ENCODE assay signal across 26 cellular contexts in genomic region chr5:78364005-78364404, GRCh38. TPM values are rescaled to one million over a fixed set of nuclear protein-coding genes. Genes with fewer than 3 reads are reported as not detected.
A peak's percentile ranks its signal among the peaks of the same experiment; 100 is the strongest.
DNase-seq lines count a peak whose midpoint lies in the region; ATAC-seq and TF ChIP-seq lines count a peak whose summit lies in the region.
"Had no signal": no experiment of that assay in that cellular context is flagged by ENCODE, and none has a peak within 500 bp of the region (broad histone marks: within the 10 kb centered on the region; RNA-seq: fewer than 3 reads in every experiment).

No MANE protein-coding gene starts in this region.

- no peaks in the 10 kb centered on the region for H3K9me3 ChIP-seq in SK-N-SH
- no peaks in the 10 kb centered on the region for H3K9me3 ChIP-seq in Loucy (ENCODE audit: insufficient read depth, low read depth, low read length)
- H3K9me3 ChIP-seq: right atrium auricular region, spleen had no signal

- no peaks in the 10 kb centered on the region for H3K36me3 Mint-ChIP-seq in neural crest cell (ENCODE audit: low read depth)

- H3K27me3 ChIP-seq in SK-N-SH (ENCODE audit: insufficient read depth) (no peaks in the 10 kb centered on the region), Loucy (ENCODE audit: insufficient read depth, low read length, poor library complexity, severe bottlenecking) (peaks cover 3% of the 10 kb centered on the region)
- H3K27me3 ChIP-seq: cardiac muscle cell, right atrium auricular region, spleen had no signal

- H3F3A ChIP-seq in SK-N-SH (replicated peaks; ENCODE audit: insufficient read depth) (peaks cover 11% of the 10 kb centered on the region), Loucy (ENCODE audit: low read depth) (no peaks in the 10 kb centered on the region)

- H3K4me1 Mint-ChIP-seq in neural crest cell: peaks cover 27% of the 10 kb centered on the region

- H2AFZ ChIP-seq in SK-N-SH (ENCODE audit: low read depth) (no peak overlapping the region), Loucy (ENCODE audit: low read length) (no peak overlapping the region)

- TF ChIP-seq EP300 in SK-N-SH (IDR thresholded peaks at IDR 0.05; ENCODE audit: borderline replicate concordance in 1 of 2, low read depth in 1 of 2, low read length in 1 of 2): no peak

- H3K4me1 ChIP-seq in SK-N-SH (ENCODE audit: control insufficient read depth in 1 of 2, insufficient read depth in 2 of 2, low read depth in 1 of 2, low read length in 1 of 2) (peaks cover 0 to 8% of the 10 kb centered on the region in 2 experiments; a peak in 2 of 4 replicates), Loucy (ENCODE audit: insufficient read depth, low read length, poor library complexity, severe bottlenecking) (peaks cover 35% of the 10 kb centered on the region)

- TF ChIP-seq RAD21 in SK-N-SH (IDR thresholded peaks at IDR 0.05; ENCODE audit: low read length): peak; percentile 21; the same call in 1 of the 2 replicates

- H3K27me3 Mint-ChIP-seq in neural crest cell (ENCODE audit: low read depth): no peaks in the 10 kb centered on the region
- H3K27me3 Mint-ChIP-seq: activated naive CD8-positive, alpha-beta T cell treated with anti-CD3 and anti-CD28 coated beads for 36 hours; effector memory CD8-positive, alpha-beta T cell; type B pancreatic cell had no signal

- POLR2A ChIA-PET in SK-N-SH (lab: Yijun Ruan, JAX): no interaction called here
- POLR2A ChIA-PET in RWPE1 (lab: Yijun Ruan, JAX; ENCODE audit: low non-redundant PET): no interaction called here

- no peak overlapping the region for H3K27ac Mint-ChIP-seq in neural crest cell (ENCODE audit: unreplicated experiment)
- H3K27ac Mint-ChIP-seq: activated CD8-positive, alpha-beta T cell treated with anti-CD3 and anti-CD28 coated beads, Interleukin-2, amount 10 ng/mL, durations not matched to agents 7 days and 5 days; activated naive CD8-positive, alpha-beta T cell treated with anti-CD3 and anti-CD28 coated beads for 36 hours; type B pancreatic cell had no signal

- DNase-seq in SK-N-SH: no peak
- DNase-seq in RWPE1 (ENCODE audit: low spot score): no peak
- no peak for DNase-seq in neural crest cell (ENCODE audit: low read depth, low spot score)
- DNase-seq in stimulated activated CD4-positive, alpha-beta T cell treated with anti-CD3 and anti-CD28 coated beads, Interleukin-4, amount 100 ng/mL, for 4 hours: no peak
- no peak for DNase-seq in kidney tubule cell (ENCODE audit: low spot score)
- DNase-seq in activated CD4-positive, alpha-beta T cell treated with anti-CD3 and anti-CD28 coated beads, Interleukin-2, amount 50 U/mL, for 1 hour: no peak
- DNase-seq: activated CD4-positive, CD25-positive, alpha-beta regulatory T cell treated with anti-CD3 and anti-CD28 coated beads, Interleukin-2, amount 50 U/mL, for 72 hours; activated CD8-positive, alpha-beta T cell treated with anti-CD3 and anti-CD28 coated beads, Interleukin-2, amount 10 ng/mL, durations not matched to agents 7 days and 5 days; activated naive CD8-positive, alpha-beta T cell treated with anti-CD3 and anti-CD28 coated beads for 36 hours; aorta; effector memory CD8-positive, alpha-beta T cell; foreskin fibroblast; head of caudate nucleus; KG1; kidney glomerular epithelial cell; mammary epithelial cell; NCI-H1436; NCI-H774; Right ventricle myocardium superior; spleen had no signal

- H3K27ac ChIP-seq in SK-N-SH (ENCODE audit: low read depth in 2 of 2, low read length in 1 of 2) (no peak overlapping the region), RWPE1 (no peak overlapping the region)
- H3K27ac ChIP-seq: cardiac muscle cell, coronary artery, right atrium auricular region, spleen had no signal

- no peaks in the 10 kb centered on the region for H3K9me3 Mint-ChIP-seq in neural crest cell
- H3K9me3 Mint-ChIP-seq: activated naive CD8-positive, alpha-beta T cell treated with anti-CD3 and anti-CD28 coated beads for 36 hours; effector memory CD8-positive, alpha-beta T cell; type B pancreatic cell had no signal

- CTCF ChIA-PET in SK-N-SH (lab: Yijun Ruan, JAX): no interaction called here
- CTCF ChIA-PET in RWPE1 (lab: Yijun Ruan, JAX): interaction anchor here (0.6 to 1.0 kb wide), 2 partner anchors 43 to 661 kb away, joined by 3 to 4 read pairs; no protein-coding TSS in a partner anchor

- H3K4me3 Mint-ChIP-seq in neural crest cell: peak overlapping the region; percentile 2
- H3K4me3 Mint-ChIP-seq: activated CD8-positive, alpha-beta T cell treated with anti-CD3 and anti-CD28 coated beads, Interleukin-2, amount 10 ng/mL, durations not matched to agents 7 days and 5 days; activated naive CD8-positive, alpha-beta T cell treated with anti-CD3 and anti-CD28 coated beads for 36 hours had no signal

- H3K9me2 ChIP-seq in SK-N-SH (no peaks in the 10 kb centered on the region), Loucy (replicated peaks; ENCODE audit: low read depth, low read length) (no peaks in the 10 kb centered on the region)

- H3K36me3 ChIP-seq in SK-N-SH (replicated peaks in 1 of 2; ENCODE audit: control insufficient read depth in 1 of 2, insufficient read depth in 2 of 2, low read length in 1 of 2) (peaks cover 0 to 2% of the 10 kb centered on the region in 2 experiments), Loucy (ENCODE audit: insufficient read depth, low read length) (no peaks in the 10 kb centered on the region)
- H3K36me3 ChIP-seq: cardiac muscle cell, right atrium auricular region, spleen had no signal

- H4K20me1 ChIP-seq in SK-N-SH (ENCODE audit: insufficient read depth) (peaks cover 8% of the 10 kb centered on the region; the same call in 1 of the 2 replicates), Loucy (ENCODE audit: insufficient read depth, low read length, poor library complexity, severe bottlenecking) (peaks cover 18% of the 10 kb centered on the region)

- no peak for ATAC-seq in SK-N-SH treated with all-trans-retinoic acid at 6 μM for 48 hours
- ATAC-seq: activated CD8-positive, alpha-beta T cell treated with anti-CD3 and anti-CD28 coated beads, Interleukin-2, amount 10 ng/mL, durations not matched to agents 7 days and 5 days; effector memory CD8-positive, alpha-beta T cell had no signal

- H3K79me2 ChIP-seq in SK-N-SH (ENCODE audit: insufficient read depth): peaks cover 94% of the 10 kb centered on the region
- peaks cover 78% of the 10 kb centered on the region for H3K79me2 ChIP-seq in Loucy (ENCODE audit: insufficient read depth, low read length)

- 96% methylated on average over 1 of the region's 1 CpG for WGBS in SK-N-SH (ENCODE audit: low lambda C conversion rate)

- 0 out of 2 replicates have a peak, but pooled peaks have one; percentile 21 for TF ChIP-seq CTCF in SK-N-SH (IDR thresholded peaks at IDR 0.05)
- TF ChIP-seq CTCF in Loucy (conservative IDR thresholded peaks at IDR 0.05; ENCODE audit: low read length): peak; percentile 40
- 0 out of 2 replicates have a peak, but pooled peaks have one; percentile 7 for TF ChIP-seq CTCF in RWPE1 (conservative IDR thresholded peaks at IDR 0.05; ENCODE audit: low read depth)
- TF ChIP-seq CTCF in neural crest cell (conservative IDR thresholded peaks at IDR 0.05): no peak

- H3K9ac ChIP-seq in SK-N-SH: no peak overlapping the region
- no peak overlapping the region for H3K9ac ChIP-seq in Loucy (ENCODE audit: low read depth, low read length, poor library complexity, severe bottlenecking)

- H3K4me3 ChIP-seq in SK-N-SH (ENCODE audit: low read depth in 2 of 2, low read length in 1 of 2): no peak overlapping the region
- H3K4me3 ChIP-seq in Loucy (ENCODE audit: low read length, poor library complexity, severe bottlenecking): peak overlapping the region; percentile 37
- H3K4me3 ChIP-seq: cardiac muscle cell, coronary artery, right atrium auricular region, spleen had no signal

- H3K4me2 ChIP-seq in SK-N-SH (no peak overlapping the region), Loucy (ENCODE audit: low read depth, low read length, poor library complexity, severe bottlenecking) (peak overlapping the region; percentile 52)

TF ChIP-seq in SK-N-SH, 30 proteins besides CTCF, POLR2A, EP300 and RAD21:
- no peak for TF ChIP-seq RXRA (IDR thresholded peaks at IDR 0.05; ENCODE audit: borderline replicate concordance, low read depth)

TF ChIP-seq in SK-N-SH treated with all-trans-retinoic acid at 6 μM for 48 hours, 23 proteins besides CTCF, POLR2A, EP300 and RAD21 (continues in another document):
- TF ChIP-seq ZFP30 (CRISPR knock-in tag; IDR thresholded peaks at IDR 0.05): no peak
- TF ChIP-seq OSR1 (CRISPR knock-in tag; IDR thresholded peaks at IDR 0.05): no peak
- TF ChIP-seq ZNF8 (CRISPR knock-in tag; IDR thresholded peaks at IDR 0.05): no peak
- TF ChIP-seq TCF4 (CRISPR knock-in tag; IDR thresholded peaks at IDR 0.05; ENCODE audit: borderline replicate concordance): no peak
- TF ChIP-seq CSDC2 (CRISPR knock-in tag; IDR thresholded peaks at IDR 0.05): no peak
- TF ChIP-seq ZFP3 (CRISPR knock-in tag; IDR thresholded peaks at IDR 0.05): no peak
- TF ChIP-seq, protein P1, sequence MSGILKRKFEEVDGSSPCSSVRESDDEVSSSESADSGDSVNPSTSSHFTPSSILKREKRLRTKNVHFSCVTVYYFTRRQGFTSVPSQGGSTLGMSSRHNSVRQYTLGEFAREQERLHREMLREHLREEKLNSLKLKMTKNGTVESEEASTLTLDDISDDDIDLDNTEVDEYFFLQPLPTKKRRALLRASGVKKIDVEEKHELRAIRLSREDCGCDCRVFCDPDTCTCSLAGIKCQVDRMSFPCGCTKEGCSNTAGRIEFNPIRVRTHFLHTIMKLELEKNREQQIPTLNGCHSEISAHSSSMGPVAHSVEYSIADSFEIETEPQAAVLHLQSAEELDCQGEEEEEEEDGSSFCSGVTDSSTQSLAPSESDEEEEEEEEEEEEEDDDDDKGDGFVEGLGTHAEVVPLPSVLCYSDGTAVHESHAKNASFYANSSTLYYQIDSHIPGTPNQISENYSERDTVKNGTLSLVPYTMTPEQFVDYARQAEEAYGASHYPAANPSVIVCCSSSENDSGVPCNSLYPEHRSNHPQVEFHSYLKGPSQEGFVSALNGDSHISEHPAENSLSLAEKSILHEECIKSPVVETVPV (CRISPR knock-in tag; IDR thresholded peaks at IDR 0.05): no peak
- TF ChIP-seq TOX (CRISPR knock-in tag; IDR thresholded peaks at IDR 0.05; ENCODE audit: borderline replicate concordance): no peak

RNA-seq across cellular contexts. Expression of gene SCAMP1, which starts 3.6 kb away (rescaled TPM):
- polyA plus RNA-seq in SK-N-SH (2012; rRNA removed): 11.5 and 18.2 TPM in 2 replicates
- 17.2 and 20.0 TPM in 2 replicates for polyA plus RNA-seq in SK-N-SH (2012; cell fraction: cytosol; rRNA removed)
- 4.5 and 9.9 TPM in 2 replicates for polyA plus RNA-seq in SK-N-SH (2012; cell fraction: nucleus; rRNA removed)
- total RNA-seq in neural crest cell: 30.7 and 34.9 TPM in 2 replicates
